In the genomic region with DNA sequence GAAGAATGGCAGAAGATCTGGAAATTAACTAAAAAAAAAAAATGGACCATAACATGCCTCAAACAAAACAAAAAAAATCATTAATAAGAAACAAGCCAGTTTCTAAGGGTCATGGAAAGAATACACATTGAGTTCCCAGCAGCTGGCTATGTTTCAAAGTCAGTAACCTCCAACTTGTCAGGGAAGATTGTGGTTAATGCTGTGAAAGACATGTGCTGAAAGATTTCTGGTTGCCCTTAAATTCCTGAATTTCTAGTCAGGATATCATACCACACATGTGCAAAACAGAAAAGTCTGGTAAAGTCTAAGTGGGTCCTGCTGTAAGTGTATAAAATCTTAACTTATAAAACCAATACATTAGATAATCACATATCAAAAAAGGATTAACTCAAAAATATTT, we compare ENCODE assay signal across 1 cellular context.
TF ChIP-seq lines count a peak whose summit lies in the region.

No MANE protein-coding gene starts in this region.

TF ChIP-seq in HepG2, 621 proteins besides CTCF, POLR2A, EP300 and RAD21:
- TF ChIP-seq NAIF1 (CRISPR knock-in tag; IDR thresholded peaks at IDR 0.05; ENCODE audit: borderline replicate concordance) (no peak), ZNF331 (CRISPR knock-in tag; IDR thresholded peaks at IDR 0.05) (no peak), CENPBD1 (CRISPR knock-in tag; IDR thresholded peaks at IDR 0.05; ENCODE audit: borderline replicate concordance, low read depth) (no peak), SYNCRIP (IDR thresholded peaks at IDR 0.05; ENCODE audit: insufficient read depth, low read depth, low read length) (no peak), ZNF382 (CRISPR knock-in tag; IDR thresholded peaks at IDR 0.05; ENCODE audit: borderline replicate concordance) (no peak), ZNF33A (CRISPR knock-in tag; IDR thresholded peaks at IDR 0.05; ENCODE audit: borderline replicate concordance) (no peak), ATRX (CRISPR knock-in tag; IDR thresholded peaks at IDR 0.05; ENCODE audit: borderline replicate concordance) (no peak), ZZZ3 (CRISPR knock-in tag; IDR thresholded peaks at IDR 0.05; ENCODE audit: borderline replicate concordance) (no peak), MXD1 (CRISPR knock-in tag; IDR thresholded peaks at IDR 0.05) (no peak), ZNF619 (CRISPR knock-in tag; IDR thresholded peaks at IDR 0.05) (no peak)
- TF ChIP-seq, protein P1, sequence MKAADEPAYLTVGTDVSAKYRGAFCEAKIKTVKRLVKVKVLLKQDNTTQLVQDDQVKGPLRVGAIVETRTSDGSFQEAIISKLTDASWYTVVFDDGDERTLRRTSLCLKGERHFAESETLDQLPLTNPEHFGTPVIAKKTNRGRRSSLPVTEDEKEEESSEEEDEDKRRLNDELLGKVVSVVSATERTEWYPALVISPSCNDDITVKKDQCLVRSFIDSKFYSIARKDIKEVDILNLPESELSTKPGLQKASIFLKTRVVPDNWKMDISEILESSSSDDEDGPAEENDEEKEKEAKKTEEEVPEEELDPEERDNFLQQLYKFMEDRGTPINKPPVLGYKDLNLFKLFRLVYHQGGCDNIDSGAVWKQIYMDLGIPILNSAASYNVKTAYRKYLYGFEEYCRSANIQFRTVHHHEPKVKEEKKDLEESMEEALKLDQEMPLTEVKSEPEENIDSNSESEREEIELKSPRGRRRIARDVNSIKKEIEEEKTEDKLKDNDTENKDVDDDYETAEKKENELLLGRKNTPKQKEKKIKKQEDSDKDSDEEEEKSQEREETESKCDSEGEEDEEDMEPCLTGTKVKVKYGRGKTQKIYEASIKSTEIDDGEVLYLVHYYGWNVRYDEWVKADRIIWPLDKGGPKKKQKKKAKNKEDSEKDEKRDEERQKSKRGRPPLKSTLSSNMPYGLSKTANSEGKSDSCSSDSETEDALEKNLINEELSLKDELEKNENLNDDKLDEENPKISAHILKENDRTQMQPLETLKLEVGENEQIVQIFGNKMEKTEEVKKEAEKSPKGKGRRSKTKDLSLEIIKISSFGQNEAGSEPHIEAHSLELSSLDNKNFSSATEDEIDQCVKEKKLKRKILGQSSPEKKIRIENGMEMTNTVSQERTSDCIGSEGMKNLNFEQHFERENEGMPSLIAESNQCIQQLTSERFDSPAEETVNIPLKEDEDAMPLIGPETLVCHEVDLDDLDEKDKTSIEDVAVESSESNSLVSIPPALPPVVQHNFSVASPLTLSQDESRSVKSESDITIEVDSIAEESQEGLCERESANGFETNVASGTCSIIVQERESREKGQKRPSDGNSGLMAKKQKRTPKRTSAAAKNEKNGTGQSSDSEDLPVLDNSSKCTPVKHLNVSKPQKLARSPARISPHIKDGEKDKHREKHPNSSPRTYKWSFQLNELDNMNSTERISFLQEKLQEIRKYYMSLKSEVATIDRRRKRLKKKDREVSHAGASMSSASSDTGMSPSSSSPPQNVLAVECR (CRISPR knock-in tag; IDR thresholded peaks at IDR 0.05; ENCODE audit: borderline replicate concordance): no peak
- TF ChIP-seq, protein P2, sequence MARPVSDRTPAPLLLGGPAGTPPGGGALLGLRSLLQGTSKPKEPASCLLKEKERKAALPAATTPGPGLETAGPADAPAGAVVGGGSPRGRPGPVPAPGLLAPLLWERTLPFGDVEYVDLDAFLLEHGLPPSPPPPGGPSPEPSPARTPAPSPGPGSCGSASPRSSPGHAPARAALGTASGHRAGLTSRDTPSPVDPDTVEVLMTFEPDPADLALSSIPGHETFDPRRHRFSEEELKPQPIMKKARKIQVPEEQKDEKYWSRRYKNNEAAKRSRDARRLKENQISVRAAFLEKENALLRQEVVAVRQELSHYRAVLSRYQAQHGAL (CRISPR knock-in tag; IDR thresholded peaks at IDR 0.05; ENCODE audit: not compliant biosample characterization): no peak
TF ChIP-seq in HepG2: peak in this region for 0.
